Comparison of ENCODE assay signal across 1 cellular context in the genomic region with DNA sequence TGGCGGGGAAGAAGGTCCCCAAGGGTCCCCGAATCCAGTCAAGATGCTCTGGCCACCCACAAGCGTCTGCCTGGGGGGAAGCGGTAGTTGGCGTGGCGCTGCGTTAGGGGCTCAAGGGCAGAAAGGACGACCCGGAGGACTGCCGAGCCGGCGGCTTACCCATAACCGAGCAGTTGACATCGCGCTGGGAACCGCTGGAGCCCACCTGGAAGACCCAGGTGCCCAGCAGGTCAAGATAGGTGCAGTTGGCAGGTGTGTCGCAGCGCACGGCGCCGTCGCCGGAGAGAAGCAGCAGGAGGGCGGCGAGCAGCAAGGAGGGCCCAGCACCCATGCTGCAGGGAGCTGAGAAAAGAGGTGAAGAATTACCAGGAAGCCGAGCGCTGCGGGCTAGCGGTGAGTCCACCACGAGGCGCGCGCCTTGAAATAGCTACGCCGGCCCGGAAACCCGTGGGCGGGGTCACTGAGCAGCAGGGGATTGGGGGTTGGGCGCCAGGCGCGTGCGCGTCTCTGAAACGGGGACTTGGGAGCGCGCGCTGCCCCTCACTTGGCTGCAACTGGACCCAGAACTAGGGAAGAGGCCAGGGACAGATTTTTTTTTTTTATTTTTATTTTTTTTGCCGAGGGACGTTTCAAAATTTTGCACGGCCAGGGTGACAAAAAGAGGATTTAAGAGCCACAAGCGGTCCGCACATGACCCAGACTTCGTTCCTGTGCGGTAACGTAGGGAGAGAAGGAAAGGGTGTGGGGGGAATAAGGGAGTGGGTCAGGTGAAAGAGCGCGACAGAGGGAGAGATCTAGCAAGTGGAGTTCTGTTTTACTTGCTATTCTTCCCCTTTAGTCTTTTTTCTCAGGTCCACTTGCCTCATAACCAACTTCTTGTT.
TF ChIP-seq lines count a peak whose summit lies in the region.

A gene (minus strand): TSS at position 395 of the 881 bp plus-strand sequence. CDS start 64 bp downstream, at position 331.

TF ChIP-seq in GM12878, 131 proteins besides CTCF, POLR2A, EP300 and RAD21 (continued from another document and continues in another):
- TF ChIP-seq, protein P1, sequence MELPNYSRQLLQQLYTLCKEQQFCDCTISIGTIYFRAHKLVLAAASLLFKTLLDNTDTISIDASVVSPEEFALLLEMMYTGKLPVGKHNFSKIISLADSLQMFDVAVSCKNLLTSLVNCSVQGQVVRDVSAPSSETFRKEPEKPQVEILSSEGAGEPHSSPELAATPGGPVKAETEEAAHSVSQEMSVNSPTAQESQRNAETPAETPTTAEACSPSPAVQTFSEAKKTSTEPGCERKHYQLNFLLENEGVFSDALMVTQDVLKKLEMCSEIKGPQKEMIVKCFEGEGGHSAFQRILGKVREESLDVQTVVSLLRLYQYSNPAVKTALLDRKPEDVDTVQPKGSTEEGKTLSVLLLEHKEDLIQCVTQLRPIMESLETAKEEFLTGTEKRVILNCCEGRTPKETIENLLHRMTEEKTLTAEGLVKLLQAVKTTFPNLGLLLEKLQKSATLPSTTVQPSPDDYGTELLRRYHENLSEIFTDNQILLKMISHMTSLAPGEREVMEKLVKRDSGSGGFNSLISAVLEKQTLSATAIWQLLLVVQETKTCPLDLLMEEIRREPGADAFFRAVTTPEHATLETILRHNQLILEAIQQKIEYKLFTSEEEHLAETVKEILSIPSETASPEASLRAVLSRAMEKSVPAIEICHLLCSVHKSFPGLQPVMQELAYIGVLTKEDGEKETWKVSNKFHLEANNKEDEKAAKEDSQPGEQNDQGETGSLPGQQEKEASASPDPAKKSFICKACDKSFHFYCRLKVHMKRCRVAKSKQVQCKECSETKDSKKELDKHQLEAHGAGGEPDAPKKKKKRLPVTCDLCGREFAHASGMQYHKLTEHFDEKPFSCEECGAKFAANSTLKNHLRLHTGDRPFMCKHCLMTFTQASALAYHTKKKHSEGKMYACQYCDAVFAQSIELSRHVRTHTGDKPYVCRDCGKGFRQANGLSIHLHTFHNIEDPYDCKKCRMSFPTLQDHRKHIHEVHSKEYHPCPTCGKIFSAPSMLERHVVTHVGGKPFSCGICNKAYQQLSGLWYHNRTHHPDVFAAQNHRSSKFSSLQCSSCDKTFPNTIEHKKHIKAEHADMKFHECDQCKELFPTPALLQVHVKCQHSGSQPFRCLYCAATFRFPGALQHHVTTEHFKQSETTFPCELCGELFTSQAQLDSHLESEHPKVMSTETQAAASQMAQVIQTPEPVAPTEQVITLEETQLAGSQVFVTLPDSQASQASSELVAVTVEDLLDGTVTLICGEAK (IDR thresholded peaks at IDR 0.05; ENCODE audit: borderline replicate concordance), result peak; percentile 13; the same call in 1 of the 2 replicates
- TF ChIP-seq SREBF1 (IDR thresholded peaks at IDR 0.05; ENCODE audit: low read length), result peak; percentile 37; the same call in 1 of the 2 replicates
- peak; percentile 97 for TF ChIP-seq GATAD2B (conservative IDR thresholded peaks at IDR 0.05; ENCODE audit: low read depth)
- peak; percentile 56; the same call in 1 of the 2 replicates for TF ChIP-seq ZNF24 (IDR thresholded peaks at IDR 0.05)
- no peak for TF ChIP-seq SRF (IDR thresholded peaks at IDR 0.05; ENCODE audit: low read depth in 2 of 2, low read length in 2 of 2)
- TF ChIP-seq MYC (IDR thresholded peaks at IDR 0.05; ENCODE audit: insufficient read depth, insufficient read length, insufficient replicate concordance, low read length, severe bottlenecking), result peak; percentile 57
- TF ChIP-seq RFX5 (IDR thresholded peaks at IDR 0.05; ENCODE audit: low read depth, low read length), result no peak
- TF ChIP-seq RUNX3 (IDR thresholded peaks at IDR 0.05; ENCODE audit: low read length), result peak; percentile 90
- peak; percentile 85; the same call in 1 of the 2 replicates for TF ChIP-seq TCF3 (IDR thresholded peaks at IDR 0.05; ENCODE audit: borderline replicate concordance, insufficient read depth, low read depth, low read length)
- TF ChIP-seq RAD51 (IDR thresholded peaks at IDR 0.05), result no peak
- TF ChIP-seq, protein P2, sequence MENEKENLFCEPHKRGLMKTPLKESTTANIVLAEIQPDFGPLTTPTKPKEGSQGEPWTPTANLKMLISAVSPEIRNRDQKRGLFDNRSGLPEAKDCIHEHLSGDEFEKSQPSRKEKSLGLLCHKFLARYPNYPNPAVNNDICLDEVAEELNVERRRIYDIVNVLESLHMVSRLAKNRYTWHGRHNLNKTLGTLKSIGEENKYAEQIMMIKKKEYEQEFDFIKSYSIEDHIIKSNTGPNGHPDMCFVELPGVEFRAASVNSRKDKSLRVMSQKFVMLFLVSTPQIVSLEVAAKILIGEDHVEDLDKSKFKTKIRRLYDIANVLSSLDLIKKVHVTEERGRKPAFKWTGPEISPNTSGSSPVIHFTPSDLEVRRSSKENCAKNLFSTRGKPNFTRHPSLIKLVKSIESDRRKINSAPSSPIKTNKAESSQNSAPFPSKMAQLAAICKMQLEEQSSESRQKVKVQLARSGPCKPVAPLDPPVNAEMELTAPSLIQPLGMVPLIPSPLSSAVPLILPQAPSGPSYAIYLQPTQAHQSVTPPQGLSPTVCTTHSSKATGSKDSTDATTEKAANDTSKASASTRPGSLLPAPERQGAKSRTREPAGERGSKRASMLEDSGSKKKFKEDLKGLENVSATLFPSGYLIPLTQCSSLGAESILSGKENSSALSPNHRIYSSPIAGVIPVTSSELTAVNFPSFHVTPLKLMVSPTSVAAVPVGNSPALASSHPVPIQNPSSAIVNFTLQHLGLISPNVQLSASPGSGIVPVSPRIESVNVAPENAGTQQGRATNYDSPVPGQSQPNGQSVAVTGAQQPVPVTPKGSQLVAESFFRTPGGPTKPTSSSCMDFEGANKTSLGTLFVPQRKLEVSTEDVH (IDR thresholded peaks at IDR 0.05; ENCODE audit: low read depth, partially characterized antibody), result no peak
- TF ChIP-seq, protein P3, sequence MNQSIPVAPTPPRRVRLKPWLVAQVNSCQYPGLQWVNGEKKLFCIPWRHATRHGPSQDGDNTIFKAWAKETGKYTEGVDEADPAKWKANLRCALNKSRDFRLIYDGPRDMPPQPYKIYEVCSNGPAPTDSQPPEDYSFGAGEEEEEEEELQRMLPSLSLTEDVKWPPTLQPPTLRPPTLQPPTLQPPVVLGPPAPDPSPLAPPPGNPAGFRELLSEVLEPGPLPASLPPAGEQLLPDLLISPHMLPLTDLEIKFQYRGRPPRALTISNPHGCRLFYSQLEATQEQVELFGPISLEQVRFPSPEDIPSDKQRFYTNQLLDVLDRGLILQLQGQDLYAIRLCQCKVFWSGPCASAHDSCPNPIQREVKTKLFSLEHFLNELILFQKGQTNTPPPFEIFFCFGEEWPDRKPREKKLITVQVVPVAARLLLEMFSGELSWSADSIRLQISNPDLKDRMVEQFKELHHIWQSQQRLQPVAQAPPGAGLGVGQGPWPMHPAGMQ (IDR thresholded peaks at IDR 0.05; ENCODE audit: borderline replicate concordance), result no peak
- TF ChIP-seq CHD2 (IDR thresholded peaks at IDR 0.05; ENCODE audit: borderline replicate concordance, low read depth, low read length), result peak; percentile 90
- TF ChIP-seq CHD1 (IDR thresholded peaks at IDR 0.05; ENCODE audit: low read depth, low read length), result peak; percentile 78; the same call in 1 of the 2 replicates
- TF ChIP-seq, protein P4, sequence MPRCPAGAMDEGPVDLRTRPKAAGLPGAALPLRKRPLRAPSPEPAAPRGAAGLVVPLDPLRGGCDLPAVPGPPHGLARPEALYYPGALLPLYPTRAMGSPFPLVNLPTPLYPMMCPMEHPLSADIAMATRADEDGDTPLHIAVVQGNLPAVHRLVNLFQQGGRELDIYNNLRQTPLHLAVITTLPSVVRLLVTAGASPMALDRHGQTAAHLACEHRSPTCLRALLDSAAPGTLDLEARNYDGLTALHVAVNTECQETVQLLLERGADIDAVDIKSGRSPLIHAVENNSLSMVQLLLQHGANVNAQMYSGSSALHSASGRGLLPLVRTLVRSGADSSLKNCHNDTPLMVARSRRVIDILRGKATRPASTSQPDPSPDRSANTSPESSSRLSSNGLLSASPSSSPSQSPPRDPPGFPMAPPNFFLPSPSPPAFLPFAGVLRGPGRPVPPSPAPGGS (IDR thresholded peaks at IDR 0.05; ENCODE audit: borderline replicate concordance, insufficient read depth, low read depth, low read length, poor library complexity, severe bottlenecking), result peak; percentile 72
- peak; percentile 92; the same call in 1 of the 2 replicates for TF ChIP-seq RCOR1 (conservative IDR thresholded peaks at IDR 0.05; ENCODE audit: low read depth, low read length)
- TF ChIP-seq, protein P5, sequence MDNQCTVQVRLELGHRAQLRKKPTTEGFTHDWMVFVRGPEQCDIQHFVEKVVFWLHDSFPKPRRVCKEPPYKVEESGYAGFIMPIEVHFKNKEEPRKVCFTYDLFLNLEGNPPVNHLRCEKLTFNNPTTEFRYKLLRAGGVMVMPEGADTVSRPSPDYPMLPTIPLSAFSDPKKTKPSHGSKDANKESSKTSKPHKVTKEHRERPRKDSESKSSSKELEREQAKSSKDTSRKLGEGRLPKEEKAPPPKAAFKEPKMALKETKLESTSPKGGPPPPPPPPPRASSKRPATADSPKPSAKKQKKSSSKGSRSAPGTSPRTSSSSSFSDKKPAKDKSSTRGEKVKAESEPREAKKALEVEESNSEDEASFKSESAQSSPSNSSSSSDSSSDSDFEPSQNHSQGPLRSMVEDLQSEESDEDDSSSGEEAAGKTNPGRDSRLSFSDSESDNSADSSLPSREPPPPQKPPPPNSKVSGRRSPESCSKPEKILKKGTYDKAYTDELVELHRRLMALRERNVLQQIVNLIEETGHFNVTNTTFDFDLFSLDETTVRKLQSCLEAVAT (IDR thresholded peaks at IDR 0.05), result peak; percentile 84
- peak; percentile 17; the same call in 1 of the 2 replicates for TF ChIP-seq NFIC (IDR thresholded peaks at IDR 0.05; ENCODE audit: low read depth, low read length)
- peak; percentile 91; the same call in 1 of the 2 replicates for TF ChIP-seq ASH2L (IDR thresholded peaks at IDR 0.05; ENCODE audit: borderline replicate concordance, low read depth)
- no peak for TF ChIP-seq ZSCAN29 (IDR thresholded peaks at IDR 0.05)
- TF ChIP-seq BACH1 (IDR thresholded peaks at IDR 0.05; ENCODE audit: borderline replicate concordance), result peak; percentile 73; the same call in 1 of the 2 replicates
- peak; percentile 45; the same call in 1 of the 2 replicates for TF ChIP-seq TBL1XR1 (IDR thresholded peaks at IDR 0.05; ENCODE audit: low read depth, low read length)
- peak; percentile 42 for TF ChIP-seq SP1 (IDR thresholded peaks at IDR 0.05; ENCODE audit: low read depth, low read length)
- peak; percentile 85 for TF ChIP-seq POU2F2 (IDR thresholded peaks at IDR 0.05; ENCODE audit: borderline replicate concordance, low read depth, low read length)
- TF ChIP-seq, protein P6, sequence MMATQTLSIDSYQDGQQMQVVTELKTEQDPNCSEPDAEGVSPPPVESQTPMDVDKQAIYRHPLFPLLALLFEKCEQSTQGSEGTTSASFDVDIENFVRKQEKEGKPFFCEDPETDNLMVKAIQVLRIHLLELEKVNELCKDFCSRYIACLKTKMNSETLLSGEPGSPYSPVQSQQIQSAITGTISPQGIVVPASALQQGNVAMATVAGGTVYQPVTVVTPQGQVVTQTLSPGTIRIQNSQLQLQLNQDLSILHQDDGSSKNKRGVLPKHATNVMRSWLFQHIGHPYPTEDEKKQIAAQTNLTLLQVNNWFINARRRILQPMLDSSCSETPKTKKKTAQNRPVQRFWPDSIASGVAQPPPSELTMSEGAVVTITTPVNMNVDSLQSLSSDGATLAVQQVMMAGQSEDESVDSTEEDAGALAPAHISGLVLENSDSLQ (IDR thresholded peaks at IDR 0.05), result no peak
- no peak for TF ChIP-seq SREBF2 (IDR thresholded peaks at IDR 0.05; ENCODE audit: low read length)
- TF ChIP-seq ZNF274 (IDR thresholded peaks at IDR 0.05; ENCODE audit: insufficient read depth, insufficient read length), result no peak
- peak; percentile 84 for TF ChIP-seq NR2F1 (conservative IDR thresholded peaks at IDR 0.05)
- peak; percentile 10; the same call in 1 of the 2 replicates for TF ChIP-seq BCL11A (IDR thresholded peaks at IDR 0.05; ENCODE audit: low read depth, low read length)
- TF ChIP-seq, protein P7, sequence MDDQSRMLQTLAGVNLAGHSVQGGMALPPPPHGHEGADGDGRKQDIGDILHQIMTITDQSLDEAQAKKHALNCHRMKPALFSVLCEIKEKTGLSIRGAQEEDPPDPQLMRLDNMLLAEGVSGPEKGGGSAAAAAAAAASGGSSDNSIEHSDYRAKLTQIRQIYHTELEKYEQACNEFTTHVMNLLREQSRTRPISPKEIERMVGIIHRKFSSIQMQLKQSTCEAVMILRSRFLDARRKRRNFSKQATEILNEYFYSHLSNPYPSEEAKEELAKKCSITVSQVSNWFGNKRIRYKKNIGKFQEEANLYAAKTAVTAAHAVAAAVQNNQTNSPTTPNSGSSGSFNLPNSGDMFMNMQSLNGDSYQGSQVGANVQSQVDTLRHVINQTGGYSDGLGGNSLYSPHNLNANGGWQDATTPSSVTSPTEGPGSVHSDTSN (IDR thresholded peaks at IDR 0.05; ENCODE audit: insufficient replicate concordance, low read depth, low read length), result peak; percentile 29
- 0 out of 2 replicates have a peak, but pooled peaks have one; percentile 68 for TF ChIP-seq YY1 (IDR thresholded peaks at IDR 0.05; ENCODE audit: low read depth, low read length)
- TF ChIP-seq, protein P8, sequence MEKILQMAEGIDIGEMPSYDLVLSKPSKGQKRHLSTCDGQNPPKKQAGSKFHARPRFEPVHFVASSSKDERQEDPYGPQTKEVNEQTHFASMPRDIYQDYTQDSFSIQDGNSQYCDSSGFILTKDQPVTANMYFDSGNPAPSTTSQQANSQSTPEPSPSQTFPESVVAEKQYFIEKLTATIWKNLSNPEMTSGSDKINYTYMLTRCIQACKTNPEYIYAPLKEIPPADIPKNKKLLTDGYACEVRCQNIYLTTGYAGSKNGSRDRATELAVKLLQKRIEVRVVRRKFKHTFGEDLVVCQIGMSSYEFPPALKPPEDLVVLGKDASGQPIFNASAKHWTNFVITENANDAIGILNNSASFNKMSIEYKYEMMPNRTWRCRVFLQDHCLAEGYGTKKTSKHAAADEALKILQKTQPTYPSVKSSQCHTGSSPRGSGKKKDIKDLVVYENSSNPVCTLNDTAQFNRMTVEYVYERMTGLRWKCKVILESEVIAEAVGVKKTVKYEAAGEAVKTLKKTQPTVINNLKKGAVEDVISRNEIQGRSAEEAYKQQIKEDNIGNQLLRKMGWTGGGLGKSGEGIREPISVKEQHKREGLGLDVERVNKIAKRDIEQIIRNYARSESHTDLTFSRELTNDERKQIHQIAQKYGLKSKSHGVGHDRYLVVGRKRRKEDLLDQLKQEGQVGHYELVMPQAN (conservative IDR thresholded peaks at IDR 0.05), result peak; percentile 80; the same call in 1 of the 2 replicates
- peak; percentile 54; the same call in 1 of the 2 replicates for TF ChIP-seq CBX5 (IDR thresholded peaks at IDR 0.05; ENCODE audit: low read depth)
- TF ChIP-seq STAT3 (IDR thresholded peaks at IDR 0.05; ENCODE audit: low read depth, low read length), result no peak
- 0 out of 2 replicates have a peak, but pooled peaks have one; percentile 28 for TF ChIP-seq NRF1 (conservative IDR thresholded peaks at IDR 0.05; ENCODE audit: low read depth, low read length)
- no peak for TF ChIP-seq HCFC1 (IDR thresholded peaks at IDR 0.05; ENCODE audit: low read length)
- TF ChIP-seq ESRRA (IDR thresholded peaks at IDR 0.05; ENCODE audit: low read length), result no peak
